In genomic region chr1:63901094-63901493, GRCh38 we compare ENCODE assay signal across 1 cellular context.
TF ChIP-seq lines count a peak whose summit lies in the region.

No MANE protein-coding gene starts in this region.

TF ChIP-seq in A549, 52 proteins besides CTCF, POLR2A, EP300 and RAD21 (continued from another document):
- TF ChIP-seq BCL3 (IDR thresholded peaks at IDR 0.05) = no peak
